ENCODE assay signal across 10 cellular contexts in the genomic region with DNA sequence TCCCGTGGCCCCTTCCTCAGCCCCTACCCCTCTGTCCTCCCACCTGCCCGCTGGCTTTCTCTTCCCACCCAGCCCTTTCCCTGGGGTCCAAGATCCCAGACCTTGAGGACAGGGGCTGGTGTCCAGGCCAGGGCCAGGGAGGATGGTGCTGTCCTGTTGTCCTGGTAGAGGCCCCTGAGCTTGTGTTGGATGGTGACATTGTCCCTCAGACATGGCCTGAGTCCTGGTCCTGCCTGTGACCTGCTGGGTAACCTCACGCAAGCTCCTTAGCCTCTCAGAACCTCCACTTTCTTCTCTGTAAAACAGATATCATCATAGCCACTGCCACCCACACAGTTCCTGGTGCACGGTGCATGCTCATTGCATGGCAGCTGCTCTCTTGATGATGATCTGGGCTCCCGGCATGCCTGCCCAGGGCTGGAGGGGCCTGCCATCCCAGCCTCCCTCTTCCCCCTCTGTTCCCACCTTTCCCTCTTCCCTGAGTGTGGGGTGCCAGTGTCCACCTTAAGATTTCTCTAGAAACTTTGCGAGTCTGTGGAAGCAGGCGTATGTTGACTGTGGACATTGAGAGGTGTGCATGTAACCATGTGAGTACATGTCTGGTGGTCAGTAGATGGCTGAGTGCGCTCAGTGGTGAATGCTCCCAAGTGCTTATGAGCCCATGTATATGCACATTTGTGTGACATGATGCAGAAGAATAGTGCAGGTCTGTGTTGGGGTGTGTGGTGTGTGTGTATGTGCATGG.
DNase-seq lines count a peak whose midpoint lies in the region; ATAC-seq and TF ChIP-seq lines count a peak whose summit lies in the region.
"Had no signal": no experiment of that assay in that cellular context is flagged by ENCODE, and none has a peak within 500 bp of the region (broad histone marks: within the 10 kb centered on the region; RNA-seq: fewer than 3 reads in every experiment).

No MANE protein-coding gene starts in this region.

- no peaks in the 10 kb centered on the region for H3K9me3 ChIP-seq in upper lobe of left lung

- POLR2A ChIA-PET in activated CD4-positive, alpha-beta T cell treated with anti-CD3 and anti-CD28 coated beads, Interleukin-2, amount 10 ng/mL, durations not matched to agents 7 days and 5 days (lab: Charles Lee) = no interaction called here

- ATAC-seq in HG02870 (IDR thresholded peaks at IDR 0.05; ENCODE audit: unreplicated experiment) (no peak), upper lobe of left lung (ENCODE audit: low FRiP score in 2 of 2) (no peak)

- H3K4me1 Mint-ChIP-seq in activated CD4-positive, alpha-beta T cell treated with anti-CD3 and anti-CD28 coated beads, Interleukin-2, amount 10 ng/mL, durations not matched to agents 7 days and 5 days = peaks cover 11% of the 10 kb centered on the region
- peaks cover 24% of the 10 kb centered on the region for H3K4me1 Mint-ChIP-seq in activated T-helper 2 cell treated with anti-CD3 and anti-CD28 coated beads, Interferon-gamma antibody, Interleukin-2, Interleukin-4, amounts not matched to agents 10 μg/mL and 5 μg/mL and 100 μg/mL, durations not matched to agents 14 hours and 24 hours and 36 hours (ENCODE audit: low read depth)
- peaks cover 36% of the 10 kb centered on the region for H3K4me1 Mint-ChIP-seq in nephron

- no peaks in the 10 kb centered on the region for H3K36me3 ChIP-seq in upper lobe of left lung

- H3K9me3 Mint-ChIP-seq in activated CD4-positive, alpha-beta T cell treated with anti-CD3 and anti-CD28 coated beads, Interleukin-2, amount 10 ng/mL, durations not matched to agents 7 days and 5 days = no peaks in the 10 kb centered on the region
- no peaks in the 10 kb centered on the region for H3K9me3 Mint-ChIP-seq in activated T-helper 2 cell treated with anti-CD3 and anti-CD28 coated beads, Interferon-gamma antibody, Interleukin-2, Interleukin-4, amounts not matched to agents 10 μg/mL and 5 μg/mL and 100 μg/mL, durations not matched to agents 14 hours and 24 hours and 36 hours
- no peaks in the 10 kb centered on the region for H3K9me3 Mint-ChIP-seq in nephron

- H3K36me3 Mint-ChIP-seq in activated CD4-positive, alpha-beta T cell treated with anti-CD3 and anti-CD28 coated beads, Interleukin-2, amount 10 ng/mL, durations not matched to agents 7 days and 5 days (ENCODE audit: low read depth) = no peaks in the 10 kb centered on the region
- H3K36me3 Mint-ChIP-seq in activated T-helper 2 cell treated with anti-CD3 and anti-CD28 coated beads, Interferon-gamma antibody, Interleukin-2, Interleukin-4, amounts not matched to agents 10 μg/mL and 5 μg/mL and 100 μg/mL, durations not matched to agents 14 hours and 24 hours and 36 hours (ENCODE audit: low read depth) = no peaks in the 10 kb centered on the region
- H3K36me3 Mint-ChIP-seq in nephron (ENCODE audit: low read depth) = no peaks in the 10 kb centered on the region

- H3K4me1 ChIP-seq in upper lobe of left lung = peaks cover 7 to 16% (median 10%) of the 10 kb centered on the region in 4 donors

- no peak overlapping the region for H3K4me3 ChIP-seq in upper lobe of left lung

- H3K4me3 Mint-ChIP-seq in activated CD4-positive, alpha-beta T cell treated with anti-CD3 and anti-CD28 coated beads, Interleukin-2, amount 10 ng/mL, durations not matched to agents 7 days and 5 days = no peak overlapping the region
- H3K4me3 Mint-ChIP-seq in activated T-helper 2 cell treated with anti-CD3 and anti-CD28 coated beads, Interferon-gamma antibody, Interleukin-2, Interleukin-4, amounts not matched to agents 10 μg/mL and 5 μg/mL and 100 μg/mL, durations not matched to agents 14 hours and 24 hours and 36 hours (ENCODE audit: low read depth) = peak overlapping the region; percentile 24
- H3K4me3 Mint-ChIP-seq in nephron = peak overlapping the region; percentile 24 to 82 (median 66)

- 86 to 91% methylated on average over 8 of the region's 8 CpGs for WGBS in upper lobe of left lung, 2 donors

- intact Hi-C loops in activated T-helper 2 cell treated with anti-CD3 and anti-CD28 coated beads, Interferon-gamma antibody, Interleukin-2, Interleukin-4, amounts not matched to agents 10 μg/mL and 5 μg/mL and 100 μg/mL, durations not matched to agents 14 hours and 24 hours and 36 hours (cut with micrococcal nuclease) = loop anchor here (1.0 kb wide), 1 partner anchor 50 kb away; no protein-coding TSS in a partner anchor

- no peak overlapping the region for H3K27ac ChIP-seq in upper lobe of left lung
- H3K27ac ChIP-seq: PC-9 had no signal

- no peak for TF ChIP-seq POLR2A in upper lobe of left lung (IDR thresholded peaks at IDR 0.05)

- no peak for TF ChIP-seq CTCF in nephron (IDR thresholded peaks at IDR 0.05; ENCODE audit: unreplicated experiment in 3 of 3)
- TF ChIP-seq CTCF in upper lobe of left lung (IDR thresholded peaks at IDR 0.05) = no peak

- H3K27ac Mint-ChIP-seq in activated CD4-positive, alpha-beta T cell treated with anti-CD3 and anti-CD28 coated beads, Interleukin-2, amount 10 ng/mL, durations not matched to agents 7 days and 5 days = no peak overlapping the region
- peak overlapping the region; percentile 46 for H3K27ac Mint-ChIP-seq in activated T-helper 2 cell treated with anti-CD3 and anti-CD28 coated beads, Interferon-gamma antibody, Interleukin-2, Interleukin-4, amounts not matched to agents 10 μg/mL and 5 μg/mL and 100 μg/mL, durations not matched to agents 14 hours and 24 hours and 36 hours
- H3K27ac Mint-ChIP-seq in nephron = peak overlapping the region in 1 of 3 experiments; percentile 51

- CTCF ChIA-PET in activated CD4-positive, alpha-beta T cell treated with anti-CD3 and anti-CD28 coated beads, Interleukin-2, amount 10 ng/mL, durations not matched to agents 7 days and 5 days (lab: Charles Lee) = interaction anchor here (0.8 to 1.2 kb wide), 2 partner anchors 11 to 41 kb away, joined by 4 to 6 read pairs; no protein-coding TSS in a partner anchor

- H3K27me3 ChIP-seq in upper lobe of left lung = peaks cover 0 to 6% (median 3%) of the 10 kb centered on the region in 4 donors

- peaks cover 38% of the 10 kb centered on the region for H3K27me3 Mint-ChIP-seq in activated CD4-positive, alpha-beta T cell treated with anti-CD3 and anti-CD28 coated beads, Interleukin-2, amount 10 ng/mL, durations not matched to agents 7 days and 5 days
- peaks cover 12% of the 10 kb centered on the region for H3K27me3 Mint-ChIP-seq in activated T-helper 2 cell treated with anti-CD3 and anti-CD28 coated beads, Interferon-gamma antibody, Interleukin-2, Interleukin-4, amounts not matched to agents 10 μg/mL and 5 μg/mL and 100 μg/mL, durations not matched to agents 14 hours and 24 hours and 36 hours (ENCODE audit: low read depth)
- peaks cover 43% of the 10 kb centered on the region for H3K27me3 Mint-ChIP-seq in nephron (ENCODE audit: low read depth)

- DNase-seq in activated CD4-positive, alpha-beta T cell treated with anti-CD3 and anti-CD28 coated beads for 4 hours = peak; percentile 18 to 22
- DNase-seq in activated CD4-positive, alpha-beta T cell treated with anti-CD3 and anti-CD28 coated beads, Interleukin-2, amount 10 ng/mL, durations not matched to agents 7 days and 5 days = no peak
- DNase-seq in activated T-helper 2 cell treated with anti-CD3 and anti-CD28 coated beads, Interferon-gamma antibody, Interleukin-2, Interleukin-4, amounts not matched to agents 10 μg/mL and 5 μg/mL and 100 μg/mL, durations not matched to agents 14 hours and 24 hours and 36 hours (ENCODE audit: low spot score) = no peak
- peak; percentile 33 for DNase-seq in stimulated activated naive CD4-positive, alpha-beta T cell treated with Interleukin-2 at 50 U/mL for 16 hours (lab: John Stamatoyannopoulos, UW)
- no peak for DNase-seq in NCI-H510A (lab: John Stamatoyannopoulos, UW)
- no peak for DNase-seq in upper lobe of left lung
- DNase-seq: effector memory CD4-positive, alpha-beta T cell; PC-9 had no signal

- TF ChIP-seq EP300 in upper lobe of left lung (IDR thresholded peaks at IDR 0.05) = no peak

Comparison
In these comparisons a context has a peak if more than half of its experiments do, and no peak if none do; other contexts are left out.
1. DNase-seq: peak in activated CD4-positive, alpha-beta T cell treated with anti-CD3 and anti-CD28 coated beads for 4 hours (2 of 2) and stimulated activated naive CD4-positive, alpha-beta T cell treated with Interleukin-2 at 50 U/mL for 16 hours (single experiment); none in activated CD4-positive, alpha-beta T cell treated with anti-CD3 and anti-CD28 coated beads, Interleukin-2, amount 10 ng/mL, durations not matched to agents 7 days and 5 days (single experiment), activated T-helper 2 cell treated with anti-CD3 and anti-CD28 coated beads, Interferon-gamma antibody, Interleukin-2, Interleukin-4, amounts not matched to agents 10 μg/mL and 5 μg/mL and 100 μg/mL, durations not matched to agents 14 hours and 24 hours and 36 hours (single experiment), NCI-H510A (single experiment) and upper lobe of left lung (0 of 2).